Comparison of ENCODE assay signal across 1 cellular context in the genomic region with DNA sequence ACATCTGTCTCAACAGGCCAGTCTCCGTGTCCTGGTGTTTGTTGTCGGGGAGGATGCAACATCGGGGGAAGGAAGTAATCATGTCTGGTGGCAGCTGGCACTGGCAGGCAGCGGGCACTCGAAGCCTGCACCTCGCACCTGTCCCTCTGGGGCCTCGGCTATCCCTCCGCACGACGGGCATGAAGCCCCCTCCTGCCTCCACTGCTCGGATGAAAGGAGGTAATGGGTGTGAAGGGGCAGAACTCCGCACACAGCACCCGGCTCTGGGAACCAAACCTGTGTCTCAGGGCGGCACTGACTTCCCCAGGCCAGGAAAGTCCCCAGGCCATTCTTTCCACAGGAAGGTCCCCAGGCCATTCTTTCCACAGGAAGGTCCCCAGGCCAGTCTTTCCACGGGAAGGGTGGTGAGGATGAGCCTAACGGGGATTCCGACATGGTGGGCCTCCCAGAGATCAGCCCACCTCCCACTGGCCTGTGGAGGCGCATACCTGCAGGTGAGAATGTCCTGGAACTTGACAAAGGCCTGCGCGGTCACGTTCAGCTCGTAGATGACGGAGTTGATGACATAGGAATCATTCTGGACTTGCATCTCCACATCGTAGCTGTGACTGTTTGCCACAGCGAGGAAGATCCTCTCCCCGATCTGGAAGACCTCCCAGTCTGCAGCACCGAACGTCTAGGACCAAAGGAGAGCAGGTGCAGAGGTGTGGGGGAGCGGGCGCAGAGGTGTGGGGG.
TF ChIP-seq lines count a peak whose summit lies in the region.

No MANE protein-coding gene starts in this region.

TF ChIP-seq in HepG2, 621 proteins besides CTCF, POLR2A, EP300 and RAD21:
- no peak for TF ChIP-seq ZNF101 (CRISPR knock-in tag; IDR thresholded peaks at IDR 0.05; ENCODE audit: borderline replicate concordance, low read depth)
- TF ChIP-seq MEIS1 (CRISPR knock-in tag; IDR thresholded peaks at IDR 0.05; ENCODE audit: borderline replicate concordance) = no peak
- TF ChIP-seq ZNF282 (IDR thresholded peaks at IDR 0.05; ENCODE audit: partially characterized antibody) = no peak
- no peak for TF ChIP-seq KAT2B (IDR thresholded peaks at IDR 0.05; ENCODE audit: borderline replicate concordance, low read depth, low read length)
- TF ChIP-seq ZNF530 (CRISPR knock-in tag; IDR thresholded peaks at IDR 0.05; ENCODE audit: low read depth) = no peak
- TF ChIP-seq ZKSCAN1 (IDR thresholded peaks at IDR 0.05; ENCODE audit: low read length) = no peak
- TF ChIP-seq, protein P1, sequence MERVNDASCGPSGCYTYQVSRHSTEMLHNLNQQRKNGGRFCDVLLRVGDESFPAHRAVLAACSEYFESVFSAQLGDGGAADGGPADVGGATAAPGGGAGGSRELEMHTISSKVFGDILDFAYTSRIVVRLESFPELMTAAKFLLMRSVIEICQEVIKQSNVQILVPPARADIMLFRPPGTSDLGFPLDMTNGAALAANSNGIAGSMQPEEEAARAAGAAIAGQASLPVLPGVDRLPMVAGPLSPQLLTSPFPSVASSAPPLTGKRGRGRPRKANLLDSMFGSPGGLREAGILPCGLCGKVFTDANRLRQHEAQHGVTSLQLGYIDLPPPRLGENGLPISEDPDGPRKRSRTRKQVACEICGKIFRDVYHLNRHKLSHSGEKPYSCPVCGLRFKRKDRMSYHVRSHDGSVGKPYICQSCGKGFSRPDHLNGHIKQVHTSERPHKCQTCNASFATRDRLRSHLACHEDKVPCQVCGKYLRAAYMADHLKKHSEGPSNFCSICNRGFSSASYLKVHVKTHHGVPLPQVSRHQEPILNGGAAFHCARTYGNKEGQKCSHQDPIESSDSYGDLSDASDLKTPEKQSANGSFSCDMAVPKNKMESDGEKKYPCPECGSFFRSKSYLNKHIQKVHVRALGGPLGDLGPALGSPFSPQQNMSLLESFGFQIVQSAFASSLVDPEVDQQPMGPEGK (CRISPR knock-in tag; IDR thresholded peaks at IDR 0.05) = no peak
- TF ChIP-seq ZNF30 (CRISPR knock-in tag; IDR thresholded peaks at IDR 0.05) = no peak
- TF ChIP-seq, protein P2, sequence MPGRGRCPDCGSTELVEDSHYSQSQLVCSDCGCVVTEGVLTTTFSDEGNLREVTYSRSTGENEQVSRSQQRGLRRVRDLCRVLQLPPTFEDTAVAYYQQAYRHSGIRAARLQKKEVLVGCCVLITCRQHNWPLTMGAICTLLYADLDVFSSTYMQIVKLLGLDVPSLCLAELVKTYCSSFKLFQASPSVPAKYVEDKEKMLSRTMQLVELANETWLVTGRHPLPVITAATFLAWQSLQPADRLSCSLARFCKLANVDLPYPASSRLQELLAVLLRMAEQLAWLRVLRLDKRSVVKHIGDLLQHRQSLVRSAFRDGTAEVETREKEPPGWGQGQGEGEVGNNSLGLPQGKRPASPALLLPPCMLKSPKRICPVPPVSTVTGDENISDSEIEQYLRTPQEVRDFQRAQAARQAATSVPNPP (CRISPR knock-in tag; IDR thresholded peaks at IDR 0.05) = no peak
- TF ChIP-seq IRF2 (CRISPR knock-in tag; IDR thresholded peaks at IDR 0.05) = no peak
- TF ChIP-seq, protein P3, sequence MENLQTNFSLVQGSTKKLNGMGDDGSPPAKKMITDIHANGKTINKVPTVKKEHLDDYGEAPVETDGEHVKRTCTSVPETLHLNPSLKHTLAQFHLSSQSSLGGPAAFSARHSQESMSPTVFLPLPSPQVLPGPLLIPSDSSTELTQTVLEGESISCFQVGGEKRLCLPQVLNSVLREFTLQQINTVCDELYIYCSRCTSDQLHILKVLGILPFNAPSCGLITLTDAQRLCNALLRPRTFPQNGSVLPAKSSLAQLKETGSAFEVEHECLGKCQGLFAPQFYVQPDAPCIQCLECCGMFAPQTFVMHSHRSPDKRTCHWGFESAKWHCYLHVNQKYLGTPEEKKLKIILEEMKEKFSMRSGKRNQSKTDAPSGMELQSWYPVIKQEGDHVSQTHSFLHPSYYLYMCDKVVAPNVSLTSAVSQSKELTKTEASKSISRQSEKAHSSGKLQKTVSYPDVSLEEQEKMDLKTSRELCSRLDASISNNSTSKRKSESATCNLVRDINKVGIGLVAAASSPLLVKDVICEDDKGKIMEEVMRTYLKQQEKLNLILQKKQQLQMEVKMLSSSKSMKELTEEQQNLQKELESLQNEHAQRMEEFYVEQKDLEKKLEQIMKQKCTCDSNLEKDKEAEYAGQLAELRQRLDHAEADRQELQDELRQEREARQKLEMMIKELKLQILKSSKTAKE (CRISPR knock-in tag; IDR thresholded peaks at IDR 0.05; ENCODE audit: borderline replicate concordance) = no peak
- TF ChIP-seq ZNF777 (CRISPR knock-in tag; IDR thresholded peaks at IDR 0.05) = no peak
- TF ChIP-seq ZBTB42 (CRISPR knock-in tag; IDR thresholded peaks at IDR 0.05) = no peak
- TF ChIP-seq ZNF274 (CRISPR knock-in tag; IDR thresholded peaks at IDR 0.05) = no peak
- no peak for TF ChIP-seq ZNF816 (CRISPR knock-in tag; IDR thresholded peaks at IDR 0.05; ENCODE audit: borderline replicate concordance)
- no peak for TF ChIP-seq ZNF367 (CRISPR knock-in tag; IDR thresholded peaks at IDR 0.05; ENCODE audit: borderline replicate concordance)
- no peak for TF ChIP-seq ESRRA (CRISPR knock-in tag; IDR thresholded peaks at IDR 0.05; ENCODE audit: low read depth)
- no peak for TF ChIP-seq ZBTB3 (CRISPR knock-in tag; IDR thresholded peaks at IDR 0.05; ENCODE audit: borderline replicate concordance, low read depth)
- TF ChIP-seq ZNF121 (CRISPR knock-in tag; IDR thresholded peaks at IDR 0.05) = no peak
